Comparison of ENCODE assay signal across 27 cellular contexts in the genomic region with DNA sequence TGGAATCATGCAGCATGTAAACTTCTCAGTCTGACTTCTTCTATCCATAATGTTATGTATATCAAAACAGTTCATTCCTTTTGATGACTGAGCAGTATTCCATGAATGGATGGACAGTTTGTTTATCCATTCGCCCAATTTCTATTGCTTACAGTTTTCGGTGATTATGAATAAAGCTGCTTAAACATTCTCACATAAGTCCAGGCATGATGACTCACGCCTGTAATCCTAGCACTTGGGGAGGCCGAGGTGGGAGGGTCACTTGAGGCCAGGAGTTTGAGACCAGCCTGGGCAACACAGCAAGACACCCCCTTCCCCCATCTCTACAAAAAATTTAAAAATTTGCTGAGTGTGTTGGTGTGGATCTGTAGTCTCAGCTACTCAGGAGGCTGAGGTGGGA.
"Had no signal": no experiment of that assay in that cellular context is flagged by ENCODE, and none has a peak within 500 bp of the region (broad histone marks: within the 10 kb centered on the region; RNA-seq: fewer than 3 reads in every experiment).

No MANE protein-coding gene starts in this region.

- H3K27ac ChIP-seq: epithelial cell of prostate, esophagus squamous epithelium, gastrocnemius medialis, ovary, stomach, suprapubic skin, tibial artery, upper lobe of right lung had no signal

- ATAC-seq: gastrocnemius medialis; left cardiac atrium; left ventricle myocardium superior; sciatic nerve; stimulated activated memory B cell treated with anti-CD40 and anti-IgM and Interleukin-4, amounts not matched to agents 10 μg/mL and 1 μg/mL and 100 μg/mL, for 72 hours; upper lobe of right lung had no signal

- DNase-seq: activated CD4-positive, alpha-beta T cell treated with anti-CD3 and anti-CD28 coated beads for 48 hours; activated CD4-positive, alpha-beta T cell treated with anti-CD3 and anti-CD28 coated beads, Interleukin-2, amount 50 U/mL, for 48 hours; activated CD8-positive, alpha-beta memory T cell treated with anti-CD3 and anti-CD28 coated beads for 24 hours; activated effector memory CD4-positive, alpha-beta T cell treated with Interleukin-2 at 50 U/mL for 16 hours; activated naive CD4-positive, alpha-beta T cell treated with Interleukin-2 at 50 U/mL for 16 hours; anterior cingulate cortex; dermis blood vessel endothelial cell; effector CD8-positive, alpha-beta T cell; esophagus squamous epithelium; gastrocnemius medialis; glutamatergic neuron; islet precursor cell; left cardiac atrium; left ventricle myocardium superior; naive B cell; ovary; small intestine; stimulated activated CD4-positive, alpha-beta T cell treated with anti-CD3 and anti-CD28 coated beads, Interleukin-1b, Interleukin-23, amount 100 ng/mL, for 48 hours; stimulated activated CD4-positive, alpha-beta T cell treated with anti-CD3 and anti-CD28 coated beads, Interleukin-4, amount 100 ng/mL, for 4 hours; stimulated activated CD8-positive, alpha-beta memory T cell treated with anti-CD3 and anti-CD28 coated beads, Interleukin-4, amount 100 ng/mL, for 48 hours; stomach; tibial artery; upper lobe of right lung had no signal

- H3K4me3 ChIP-seq: esophagus squamous epithelium, gastrocnemius medialis, ovary, stomach, suprapubic skin, tibial artery, upper lobe of right lung had no signal

- H3K27me3 ChIP-seq: esophagus squamous epithelium, gastrocnemius medialis, ovary, stomach, suprapubic skin, tibial artery, upper lobe of right lung had no signal
